ENCODE assay signal across 15 cellular contexts in the genomic region with DNA sequence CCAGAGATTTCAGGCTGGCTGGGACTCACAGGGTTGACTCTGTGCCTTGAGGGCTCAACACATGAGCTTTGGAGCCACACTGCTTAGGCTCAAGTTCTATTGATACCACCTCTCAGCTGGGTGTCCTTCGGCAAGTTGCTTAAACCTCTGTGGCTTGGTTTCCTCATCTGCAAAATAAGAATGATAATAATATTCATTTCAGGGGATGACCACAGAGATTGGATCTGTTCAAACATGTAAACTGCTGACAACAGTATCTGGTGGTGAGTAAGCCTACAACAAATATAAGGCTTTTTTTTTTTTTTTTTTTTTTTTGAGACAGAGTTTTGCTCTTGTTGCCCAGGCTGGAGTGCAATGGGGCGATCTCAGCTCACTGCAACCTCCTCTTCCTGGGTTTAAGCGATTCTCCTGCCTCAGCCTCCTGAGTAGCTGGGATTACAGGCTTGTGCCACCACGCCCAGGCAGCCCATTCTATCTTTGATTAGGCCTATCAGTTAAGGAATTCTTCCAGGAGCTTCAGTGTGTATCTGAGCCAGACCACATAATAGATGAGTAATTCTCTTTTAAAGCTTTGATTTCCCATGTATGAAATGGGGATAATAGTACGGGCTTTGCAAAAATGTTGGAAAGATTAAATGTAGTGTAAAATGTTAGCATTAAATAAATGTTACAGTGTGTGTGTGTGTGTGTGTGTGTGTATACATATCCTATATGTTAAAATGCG.
"Had no signal": no experiment of that assay in that cellular context is flagged by ENCODE, and none has a peak within 500 bp of the region (broad histone marks: within the 10 kb centered on the region; RNA-seq: fewer than 3 reads in every experiment).

No MANE protein-coding gene starts in this region.

- H3K9me3 Mint-ChIP-seq: activated CD4-positive, alpha-beta memory T cell treated with anti-CD3 and anti-CD28 coated beads, Interleukin-2, amount 10 ng/mL, durations not matched to agents 7 days and 5 days; activated naive CD4-positive, alpha-beta T cell treated with anti-CD3 and anti-CD28 coated beads, Interleukin-2, amount 10 ng/mL, durations not matched to agents 7 days and 5 days; activated T-cell treated with anti-CD3 and anti-CD28 coated beads, Interleukin-2, amount 50 U/mL, for 24 hours; memory B cell; natural killer cell had no signal

- H3K9me3 ChIP-seq: gastroesophageal sphincter, heart right ventricle, left ventricle myocardium inferior, tibial artery, uterus had no signal

- H3K4me1 ChIP-seq: uterus had no signal

- DNase-seq: activated CD4-positive, alpha-beta memory T cell treated with anti-CD3 and anti-CD28 coated beads, Interleukin-2, amount 10 ng/mL, durations not matched to agents 7 days and 5 days; activated naive CD4-positive, alpha-beta T cell treated with anti-CD3 and anti-CD28 coated beads, Interleukin-2, amount 10 ng/mL, durations not matched to agents 7 days and 5 days; activated T-cell treated with anti-CD3 and anti-CD28 coated beads, Interleukin-2, amount 50 U/mL, for 24 hours; dorsolateral prefrontal cortex; heart right ventricle; left ventricle myocardium inferior; natural killer cell; stimulated activated CD4-positive, alpha-beta T cell treated with anti-CD3 and anti-CD28 coated beads, Interleukin-2, amount 100 ng/mL, for 48 hours; stimulated activated naive B cell treated with anti-CD40 and anti-IgM and Interleukin-4, amounts not matched to agents 10 μg/mL and 1 μg/mL and 100 μg/mL, for 72 hours; T-helper 1 cell; tibial artery; uterus; WERI-Rb-1 had no signal

- H3K27ac Mint-ChIP-seq: activated CD4-positive, alpha-beta memory T cell treated with anti-CD3 and anti-CD28 coated beads, Interleukin-2, amount 10 ng/mL, durations not matched to agents 7 days and 5 days; activated T-cell treated with anti-CD3 and anti-CD28 coated beads, Interleukin-2, amount 50 U/mL, for 24 hours; memory B cell; natural killer cell; stimulated activated naive B cell treated with anti-CD40 and anti-IgM and Interleukin-4, amounts not matched to agents 10 μg/mL and 1 μg/mL and 100 μg/mL, for 72 hours had no signal

- H3K27ac ChIP-seq: dorsolateral prefrontal cortex, gastroesophageal sphincter, heart right ventricle, left ventricle myocardium inferior, tibial artery, uterus, WERI-Rb-1 had no signal

- ATAC-seq: gastroesophageal sphincter; natural killer cell; stimulated activated naive B cell treated with anti-CD40 and anti-IgM and Interleukin-4, amounts not matched to agents 10 μg/mL and 1 μg/mL and 100 μg/mL, for 72 hours had no signal

- H3K36me3 Mint-ChIP-seq: activated naive CD4-positive, alpha-beta T cell treated with anti-CD3 and anti-CD28 coated beads, Interleukin-2, amount 10 ng/mL, durations not matched to agents 7 days and 5 days; memory B cell; natural killer cell; stimulated activated naive B cell treated with anti-CD40 and anti-IgM and Interleukin-4, amounts not matched to agents 10 μg/mL and 1 μg/mL and 100 μg/mL, for 72 hours had no signal

- H3K36me3 ChIP-seq: gastroesophageal sphincter, heart right ventricle, left ventricle myocardium inferior, tibial artery, uterus, WERI-Rb-1 had no signal

- H3K27me3 Mint-ChIP-seq: activated CD4-positive, alpha-beta memory T cell treated with anti-CD3 and anti-CD28 coated beads, Interleukin-2, amount 10 ng/mL, durations not matched to agents 7 days and 5 days; activated naive CD4-positive, alpha-beta T cell treated with anti-CD3 and anti-CD28 coated beads, Interleukin-2, amount 10 ng/mL, durations not matched to agents 7 days and 5 days; activated T-cell treated with anti-CD3 and anti-CD28 coated beads, Interleukin-2, amount 50 U/mL, for 24 hours had no signal

- H3K4me3 Mint-ChIP-seq: activated CD4-positive, alpha-beta memory T cell treated with anti-CD3 and anti-CD28 coated beads, Interleukin-2, amount 10 ng/mL, durations not matched to agents 7 days and 5 days; activated naive CD4-positive, alpha-beta T cell treated with anti-CD3 and anti-CD28 coated beads, Interleukin-2, amount 10 ng/mL, durations not matched to agents 7 days and 5 days; activated T-cell treated with anti-CD3 and anti-CD28 coated beads, Interleukin-2, amount 50 U/mL, for 24 hours; memory B cell; natural killer cell; stimulated activated naive B cell treated with anti-CD40 and anti-IgM and Interleukin-4, amounts not matched to agents 10 μg/mL and 1 μg/mL and 100 μg/mL, for 72 hours had no signal

- H3K4me3 ChIP-seq: dorsolateral prefrontal cortex, gastroesophageal sphincter, heart right ventricle, left ventricle myocardium inferior, tibial artery, uterus had no signal

- H3K27me3 ChIP-seq: dorsolateral prefrontal cortex, gastroesophageal sphincter, heart right ventricle, tibial artery, uterus had no signal

- H3K4me1 Mint-ChIP-seq: activated CD4-positive, alpha-beta memory T cell treated with anti-CD3 and anti-CD28 coated beads, Interleukin-2, amount 10 ng/mL, durations not matched to agents 7 days and 5 days; activated naive CD4-positive, alpha-beta T cell treated with anti-CD3 and anti-CD28 coated beads, Interleukin-2, amount 10 ng/mL, durations not matched to agents 7 days and 5 days; memory B cell; natural killer cell; stimulated activated naive B cell treated with anti-CD40 and anti-IgM and Interleukin-4, amounts not matched to agents 10 μg/mL and 1 μg/mL and 100 μg/mL, for 72 hours had no signal
